In the genomic region with DNA sequence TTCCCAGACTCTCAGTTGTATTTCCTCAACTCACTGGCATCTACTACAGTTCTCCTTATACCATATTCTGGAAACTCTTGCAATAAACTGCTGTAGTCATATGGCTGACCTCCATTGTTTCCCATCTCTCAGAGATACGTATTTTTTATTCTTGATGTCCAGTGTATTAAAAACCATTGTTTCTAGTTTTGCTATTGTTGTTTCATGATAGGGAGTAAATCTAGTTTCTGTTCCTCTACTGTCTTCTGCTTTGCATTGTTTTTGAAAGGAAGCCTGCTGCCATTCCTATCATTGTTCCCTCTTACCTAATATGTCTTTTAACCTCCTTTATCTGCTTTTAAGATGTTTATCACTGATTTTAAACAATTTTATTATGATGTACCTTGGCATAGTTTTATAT, we compare ENCODE assay signal across 19 cellular contexts.
"Had no signal": no experiment of that assay in that cellular context is flagged by ENCODE, and none has a peak within 500 bp of the region (broad histone marks: within the 10 kb centered on the region; RNA-seq: fewer than 3 reads in every experiment).

No MANE protein-coding gene starts in this region.

- H3K9me3 ChIP-seq: ascending aorta had no signal

- H3K4me3 ChIP-seq: ascending aorta, breast epithelium, coronary artery, esophagus muscularis mucosa, left ventricle myocardium inferior, neural progenitor cell had no signal

- H3K9me3 Mint-ChIP-seq: activated naive CD4-positive, alpha-beta T cell treated with anti-CD3 and anti-CD28 coated beads, Interleukin-2, amount 10 ng/mL, durations not matched to agents 7 days and 5 days; immature natural killer cell had no signal

- FAIRE-seq: endometrium had no signal

- H3K27me3 ChIP-seq: ascending aorta, breast epithelium, esophagus muscularis mucosa, neural progenitor cell had no signal

- H3K4me1 Mint-ChIP-seq: activated CD8-positive, alpha-beta memory T cell treated with anti-CD3 and anti-CD28 coated beads, Interleukin-2, amount 10 ng/mL, durations not matched to agents 7 days and 5 days; activated naive CD4-positive, alpha-beta T cell treated with anti-CD3 and anti-CD28 coated beads, Interleukin-2, amount 10 ng/mL, durations not matched to agents 7 days and 5 days; immature natural killer cell; neural progenitor cell had no signal

- H3K36me3 ChIP-seq: ascending aorta, breast epithelium, esophagus muscularis mucosa, left ventricle myocardium inferior, neural progenitor cell had no signal

- ATAC-seq: activated CD8-positive, alpha-beta memory T cell treated with anti-CD3 and anti-CD28 coated beads, Interleukin-2, amount 10 ng/mL, durations not matched to agents 7 days and 5 days; stimulated activated naive CD8-positive, alpha-beta T cell treated with anti-CD3 and anti-CD28 coated beads, Interleukin-15, Interleukin-2, amounts not matched to agents 100 U/mL and 50 U/mL, for 24 hours; T-helper 17 cell; WTC11 had no signal

- H3K27me3 Mint-ChIP-seq: activated CD4-positive, alpha-beta memory T cell treated with anti-CD3 and anti-CD28 coated beads for 36 hours; activated CD8-positive, alpha-beta memory T cell treated with anti-CD3 and anti-CD28 coated beads, Interleukin-2, amount 10 ng/mL, durations not matched to agents 7 days and 5 days; activated naive CD4-positive, alpha-beta T cell treated with anti-CD3 and anti-CD28 coated beads, Interleukin-2, amount 10 ng/mL, durations not matched to agents 7 days and 5 days; progenitor cell of endocrine pancreas; T-helper 17 cell had no signal

- H3K27ac Mint-ChIP-seq: activated CD4-positive, alpha-beta memory T cell treated with anti-CD3 and anti-CD28 coated beads for 36 hours; activated CD8-positive, alpha-beta memory T cell treated with anti-CD3 and anti-CD28 coated beads, Interleukin-2, amount 10 ng/mL, durations not matched to agents 7 days and 5 days; activated naive CD4-positive, alpha-beta T cell treated with anti-CD3 and anti-CD28 coated beads, Interleukin-2, amount 10 ng/mL, durations not matched to agents 7 days and 5 days; immature natural killer cell; neural progenitor cell; progenitor cell of endocrine pancreas; T-helper 17 cell; WTC11 had no signal

- H3K27ac ChIP-seq: ascending aorta, breast epithelium, coronary artery, esophagus muscularis mucosa, left ventricle myocardium inferior, neural progenitor cell had no signal

- H3K4me1 ChIP-seq: ascending aorta, breast epithelium, esophagus muscularis mucosa, left ventricle myocardium inferior, neural progenitor cell had no signal

- H3K4me3 Mint-ChIP-seq: activated CD4-positive, alpha-beta memory T cell treated with anti-CD3 and anti-CD28 coated beads for 36 hours; activated CD8-positive, alpha-beta memory T cell treated with anti-CD3 and anti-CD28 coated beads, Interleukin-2, amount 10 ng/mL, durations not matched to agents 7 days and 5 days; activated naive CD4-positive, alpha-beta T cell treated with anti-CD3 and anti-CD28 coated beads, Interleukin-2, amount 10 ng/mL, durations not matched to agents 7 days and 5 days; immature natural killer cell; neural progenitor cell; T-helper 17 cell; WTC11 had no signal

- DNase-seq: activated CD4-positive, alpha-beta memory T cell treated with anti-CD3 and anti-CD28 coated beads for 36 hours; activated CD4-positive, alpha-beta T cell treated with anti-CD3 and anti-CD28 coated beads for 4 hours; activated CD8-positive, alpha-beta memory T cell treated with anti-CD3 and anti-CD28 coated beads, Interleukin-2, amount 10 ng/mL, durations not matched to agents 7 days and 5 days; activated naive CD4-positive, alpha-beta T cell treated with anti-CD3 and anti-CD28 coated beads, Interleukin-2, amount 10 ng/mL, durations not matched to agents 7 days and 5 days; immature natural killer cell; kidney glomerular epithelial cell; left ventricle myocardium inferior; stimulated activated CD4-positive, alpha-beta T cell treated with anti-CD3 and anti-CD28 coated beads, Interleukin-1b, Interleukin-23, amount 100 ng/mL, for 48 hours; stimulated activated CD8-positive, alpha-beta memory T cell treated with anti-CD3 and anti-CD28 coated beads, Interleukin-4, amount 100 ng/mL, for 48 hours; stimulated activated naive CD8-positive, alpha-beta T cell treated with anti-CD3 and anti-CD28 coated beads, Interleukin-15, Interleukin-2, amounts not matched to agents 100 U/mL and 50 U/mL, for 24 hours; T-helper 17 cell had no signal
